ENCODE assay signal across 11 cellular contexts in genomic region chr1:74396942-74397341, GRCh38.
DNase-seq lines count a peak whose midpoint lies in the region; ATAC-seq and TF ChIP-seq lines count a peak whose summit lies in the region.
"Had no signal": no experiment of that assay in that cellular context is flagged by ENCODE, and none has a peak within 500 bp of the region (broad histone marks: within the 10 kb centered on the region; RNA-seq: fewer than 3 reads in every experiment).

No MANE protein-coding gene starts in this region.

- H3K4me1 Mint-ChIP-seq in activated CD8-positive, alpha-beta memory T cell treated with anti-CD3 and anti-CD28 coated beads, Interleukin-2, amount 10 ng/mL, durations not matched to agents 7 days and 5 days = no peaks in the 10 kb centered on the region

- no peaks in the 10 kb centered on the region for H3K9me3 Mint-ChIP-seq in activated CD8-positive, alpha-beta memory T cell treated with anti-CD3 and anti-CD28 coated beads, Interleukin-2, amount 10 ng/mL, durations not matched to agents 7 days and 5 days (ENCODE audit: low read depth)

- peak overlapping the region; percentile 7 for H2AFZ ChIP-seq in fibroblast of lung (ENCODE audit: low read length)
- no peak overlapping the region for H2AFZ ChIP-seq in smooth muscle cell (ENCODE audit: low read depth)

- DNase-seq in fibroblast of lung (ENCODE audit: low read depth in 2 of 2) (no peak), smooth muscle cell (lab: John Stamatoyannopoulos, UW; ENCODE audit: unreplicated experiment) (no peak), activated gamma-delta T cell treated with Interleukin-2 at 50 U/mL for 16 hours (no peak), HAP-1 (ENCODE audit: low spot score in 2 of 2) (no peak)
- DNase-seq in activated CD8-positive, alpha-beta memory T cell treated with anti-CD3 and anti-CD28 coated beads, Interleukin-2, amount 10 ng/mL, durations not matched to agents 7 days and 5 days = no peak
- DNase-seq: aorta, Peyer's patch had no signal

- H3K9ac ChIP-seq in fibroblast of lung (ENCODE audit: insufficient read depth, low read length) (no peak overlapping the region), smooth muscle cell (ENCODE audit: low read depth) (no peak overlapping the region)

- no peak overlapping the region for H3K27ac ChIP-seq in fibroblast of lung (ENCODE audit: insufficient read depth, low read length)
- no peak overlapping the region for H3K27ac ChIP-seq in smooth muscle cell (ENCODE audit: low read depth)
- H3K27ac ChIP-seq: Peyer's patch had no signal

- in situ Hi-C loops in HAP-1 (cut with MboI; ENCODE audit: low sequenced_read_pairs) = no loop called here

- WGBS in smooth muscle cell (ENCODE audit: low lambda C conversion rate) = 12% methylated on average over 4 of the region's 4 CpGs

- no peaks in the 10 kb centered on the region for H3F3A ChIP-seq in smooth muscle cell (ENCODE audit: low read depth)

- H3K4me1 ChIP-seq in fibroblast of lung (ENCODE audit: control insufficient read depth, extremely low read depth, insufficient read depth, low read length) (no peaks in the 10 kb centered on the region), smooth muscle cell (ENCODE audit: low read depth) (peaks cover 31% of the 10 kb centered on the region), HAP-1 (no peaks in the 10 kb centered on the region)
- H3K4me1 ChIP-seq: Peyer's patch had no signal

- no peaks in the 10 kb centered on the region for H3K27me3 ChIP-seq in fibroblast of lung (ENCODE audit: control insufficient read depth, insufficient read depth, low read length)
- H3K27me3 ChIP-seq in smooth muscle cell (ENCODE audit: low read depth) = no peaks in the 10 kb centered on the region
- no peaks in the 10 kb centered on the region for H3K27me3 ChIP-seq in HAP-1 (ENCODE audit: low read depth)
- H3K27me3 ChIP-seq: Peyer's patch had no signal

- H3K79me2 ChIP-seq in fibroblast of lung (ENCODE audit: control insufficient read depth, insufficient read depth, low read length) (no peaks in the 10 kb centered on the region), smooth muscle cell (ENCODE audit: low read depth) (no peaks in the 10 kb centered on the region)

- TF ChIP-seq CTCF in fibroblast of lung (conservative IDR thresholded peaks at IDR 0.05 in 1 of 2, IDR thresholded peaks at IDR 0.05 in 1 of 2; ENCODE audit: low read depth in 1 of 2, low read length in 2 of 2) (no peak), smooth muscle cell (IDR thresholded peaks at IDR 0.05; ENCODE audit: borderline replicate concordance, insufficient read depth, poor library complexity, severe bottlenecking) (no peak)

- CTCF ChIA-PET in activated CD8-positive, alpha-beta memory T cell treated with anti-CD3 and anti-CD28 coated beads, Interleukin-2, amount 10 ng/mL, durations not matched to agents 7 days and 5 days (lab: Charles Lee) = no interaction called here

- ATAC-seq in GM21390 (IDR thresholded peaks at IDR 0.05; ENCODE audit: unreplicated experiment) (peak; percentile 58), HG03175 (IDR thresholded peaks at IDR 0.05; ENCODE audit: unreplicated experiment) (peak; percentile 32), GM18498 (IDR thresholded peaks at IDR 0.05; ENCODE audit: unreplicated experiment) (no peak)
- no peak for ATAC-seq in activated CD8-positive, alpha-beta memory T cell treated with anti-CD3 and anti-CD28 coated beads, Interleukin-2, amount 10 ng/mL, durations not matched to agents 7 days and 5 days

- H4K20me1 ChIP-seq in fibroblast of lung (ENCODE audit: control insufficient read depth, extremely low read depth, insufficient read depth, low read length) (no peaks in the 10 kb centered on the region), smooth muscle cell (ENCODE audit: low read depth) (no peaks in the 10 kb centered on the region)

- no peaks in the 10 kb centered on the region for H3K36me3 Mint-ChIP-seq in activated CD8-positive, alpha-beta memory T cell treated with anti-CD3 and anti-CD28 coated beads, Interleukin-2, amount 10 ng/mL, durations not matched to agents 7 days and 5 days

- H3K4me3 ChIP-seq in fibroblast of lung (replicated peaks in 1 of 4; ENCODE audit: control extremely low read depth in 1 of 4, insufficient read depth in 1 of 4, low read depth in 3 of 4, low read length in 4 of 4) = no peak overlapping the region
- no peak overlapping the region for H3K4me3 ChIP-seq in smooth muscle cell
- H3K4me3 ChIP-seq in HAP-1 = no peak overlapping the region
- H3K4me3 ChIP-seq: Peyer's patch, skin epidermis had no signal

- no peaks in the 10 kb centered on the region for H3K9me3 ChIP-seq in fibroblast of lung (ENCODE audit: control insufficient read depth, insufficient read depth, low read depth, low read length)
- no peaks in the 10 kb centered on the region for H3K9me3 ChIP-seq in smooth muscle cell (replicated peaks; ENCODE audit: low read depth)
- no peaks in the 10 kb centered on the region for H3K9me3 ChIP-seq in HAP-1
- H3K9me3 ChIP-seq: Peyer's patch had no signal

- peak overlapping the region; percentile 8 for H3K4me2 ChIP-seq in fibroblast of lung (ENCODE audit: extremely low read depth, insufficient read depth, low read length)
- H3K4me2 ChIP-seq in smooth muscle cell = peak overlapping the region; percentile 56

- H3K36me3 ChIP-seq in fibroblast of lung (ENCODE audit: control insufficient read depth, insufficient read depth, low read length) (no peaks in the 10 kb centered on the region), smooth muscle cell (ENCODE audit: low read depth) (no peaks in the 10 kb centered on the region), HAP-1 (replicated peaks) (no peaks in the 10 kb centered on the region)
- H3K36me3 ChIP-seq: Peyer's patch had no signal

- H3K4me3 Mint-ChIP-seq in activated CD8-positive, alpha-beta memory T cell treated with anti-CD3 and anti-CD28 coated beads, Interleukin-2, amount 10 ng/mL, durations not matched to agents 7 days and 5 days = no peak overlapping the region

- H3K27me3 Mint-ChIP-seq in activated CD8-positive, alpha-beta memory T cell treated with anti-CD3 and anti-CD28 coated beads, Interleukin-2, amount 10 ng/mL, durations not matched to agents 7 days and 5 days = peaks cover 3% of the 10 kb centered on the region

- no peak overlapping the region for H3K27ac Mint-ChIP-seq in activated CD8-positive, alpha-beta memory T cell treated with anti-CD3 and anti-CD28 coated beads, Interleukin-2, amount 10 ng/mL, durations not matched to agents 7 days and 5 days

Comparison
In these comparisons a context has a peak if more than half of its experiments do, and no peak if none do; other contexts are left out.
1. ATAC-seq: peak in GM21390 (single experiment) and HG03175 (single experiment); none in GM18498 (single experiment) and activated CD8-positive, alpha-beta memory T cell treated with anti-CD3 and anti-CD28 coated beads, Interleukin-2, amount 10 ng/mL, durations not matched to agents 7 days and 5 days (single experiment).